8 cellular contexts compared by ENCODE assay signal in the genomic region with DNA sequence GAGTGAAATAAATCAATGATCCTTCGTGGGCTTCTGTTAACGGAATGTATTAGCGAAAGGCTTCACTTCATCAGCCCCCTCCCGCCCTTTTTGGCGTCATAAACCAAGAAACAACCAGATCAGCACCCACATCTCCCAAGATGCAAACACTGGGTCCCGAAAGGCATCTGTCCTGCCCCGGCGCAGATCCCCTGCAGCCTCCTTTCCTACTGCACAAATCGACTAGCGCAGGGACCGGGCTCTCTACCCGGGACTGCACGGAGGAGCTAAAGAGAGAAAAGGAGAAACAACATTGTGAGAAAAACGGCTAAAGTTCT. TPM values are rescaled to one million over a fixed set of nuclear protein-coding genes. Genes with fewer than 3 reads are reported as not detected.
A peak's percentile ranks its signal among the peaks of the same experiment; 100 is the strongest.
DNase-seq lines count a peak whose midpoint lies in the region; ATAC-seq and TF ChIP-seq lines count a peak whose summit lies in the region.

No MANE protein-coding gene starts in this region.

- H3K27ac ChIP-seq in SJCRH30: peak overlapping the region; percentile 68
- H3K27ac ChIP-seq in prostate gland: peak overlapping the region; percentile 90 to 93

- WGBS in prostate gland: 3% methylated on average over 14 of the region's 14 CpGs

- no peaks in the 10 kb centered on the region for H3K9me3 ChIP-seq in SJCRH30 (replicated peaks)
- no peaks in the 10 kb centered on the region for H3K9me3 ChIP-seq in prostate gland

- ATAC-seq in GM18508 (IDR thresholded peaks at IDR 0.05; ENCODE audit: insufficient read depth, unreplicated experiment): peak; percentile 20
- peak; percentile 12 for ATAC-seq in HG02623 (IDR thresholded peaks at IDR 0.05; ENCODE audit: unreplicated experiment)

- H3K27me3 ChIP-seq in SJCRH30: no peaks in the 10 kb centered on the region
- H3K27me3 ChIP-seq in prostate gland (replicated peaks; ENCODE audit: insufficient read depth): no peaks in the 10 kb centered on the region

- H3K4me1 ChIP-seq in SJCRH30: peaks cover 11% of the 10 kb centered on the region
- no peaks in the 10 kb centered on the region for H3K4me1 ChIP-seq in prostate gland (replicated peaks)

- TF ChIP-seq CTCF in fibroblast of the aortic adventitia (IDR thresholded peaks at IDR 0.05; ENCODE audit: insufficient read depth, low read length) (no peak), prostate gland (IDR thresholded peaks at IDR 0.05) (no peak)

- H3K36me3 ChIP-seq in SJCRH30: no peaks in the 10 kb centered on the region
- no peaks in the 10 kb centered on the region for H3K36me3 ChIP-seq in prostate gland

- H3K4me3 ChIP-seq in SJCRH30: peak overlapping the region; percentile 93
- peak overlapping the region; percentile 89 for H3K4me3 ChIP-seq in fibroblast of the aortic adventitia (ENCODE audit: low read depth, low read length)
- peak overlapping the region; percentile 92 to 97 for H3K4me3 ChIP-seq in prostate gland

- DNase-seq in SJCRH30 (no peak), fibroblast of the aortic adventitia (ENCODE audit: low read depth) (no peak), prostate gland (ENCODE audit: low spot score) (no peak), DMS79 (lab: John Stamatoyannopoulos, UW) (no peak), NCI-H526 treated with DMSO at 0.1 percent for 48 hours (lab: John Stamatoyannopoulos, UW) (no peak), NCI-H748 (lab: John Stamatoyannopoulos, UW; ENCODE audit: unreplicated experiment) (no peak)

- intact Hi-C loops in prostate gland (cut with DNase I): loop anchor here (10.0 kb wide), 2 partner anchors 152 to 252 kb away; a partner anchor contains a TSS

- TF ChIP-seq POLR2A in prostate gland (IDR thresholded peaks at IDR 0.05): no peak

RNA-seq across cellular contexts. Expression of a gene that starts 0.6 kb away (rescaled TPM):
- total RNA-seq in SJCRH30 (2014; rRNA removed; shearing (Covaris generic)): 46.5 and 53.7 TPM in 2 replicates
- 15.4 and 21.0 TPM in 2 replicates for total RNA-seq in fibroblast of the aortic adventitia (ENCODE audit: low replicate concordance)
- total RNA-seq in prostate gland: 100 to 1,000 TPM in 1 of 2 donors, 10 to 100 TPM in 1; 66.3 to 117 TPM
